ENCODE assay signal across 9 cellular contexts in the genomic region with DNA sequence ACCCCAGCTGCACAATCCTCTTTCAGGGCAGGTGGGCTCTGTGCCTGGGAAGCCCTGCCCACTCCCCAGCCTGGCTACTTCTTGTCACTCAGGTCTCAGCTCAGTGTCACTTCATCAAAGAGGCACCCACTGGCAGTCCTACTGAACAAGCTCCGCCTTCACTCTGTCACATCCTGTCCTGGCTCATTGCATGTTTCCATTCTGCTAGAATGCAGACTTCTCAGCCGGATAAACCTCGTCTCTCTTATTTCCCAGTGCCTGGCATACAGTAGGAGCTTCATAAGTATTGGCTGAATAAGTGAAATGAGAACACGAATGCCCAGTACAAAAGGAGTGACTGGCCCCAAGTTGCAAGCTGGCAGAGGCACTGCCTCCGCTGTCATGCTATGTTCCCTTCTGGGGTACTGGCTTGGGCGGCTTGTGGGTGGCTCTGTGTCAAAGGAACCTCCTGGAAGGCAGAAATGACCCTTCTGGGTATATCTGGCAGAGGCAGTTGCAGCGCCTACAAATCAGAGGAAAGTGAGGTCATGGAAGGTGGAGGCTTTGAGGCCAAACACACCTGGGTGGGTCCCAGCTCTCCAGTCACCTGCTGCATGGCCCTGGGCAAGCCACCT.
A peak's percentile ranks its signal among the peaks of the same experiment; 100 is the strongest.
DNase-seq lines count a peak whose midpoint lies in the region; ATAC-seq and TF ChIP-seq lines count a peak whose summit lies in the region.
"Had no signal": no experiment of that assay in that cellular context is flagged by ENCODE, and none has a peak within 500 bp of the region (broad histone marks: within the 10 kb centered on the region; RNA-seq: fewer than 3 reads in every experiment).

No MANE protein-coding gene starts in this region.

- H3K27ac ChIP-seq in right lobe of liver, result peak overlapping the region; percentile 39 to 56 (median 54)
- H3K27ac ChIP-seq in tibial artery, result no peak overlapping the region

- CTCF ChIA-PET in activated CD4-positive, alpha-beta T cell treated with anti-CD3 and anti-CD28 coated beads, Interleukin-2, amount 10 ng/mL, durations not matched to agents 7 days and 5 days (lab: Charles Lee), result no interaction called here

- H3K4me3 Mint-ChIP-seq in activated CD4-positive, alpha-beta T cell treated with anti-CD3 and anti-CD28 coated beads, Interleukin-2, amount 10 ng/mL, durations not matched to agents 7 days and 5 days, result no peak overlapping the region
- H3K4me3 Mint-ChIP-seq in activated T-helper 2 cell treated with anti-CD3 and anti-CD28 coated beads, Interferon-gamma antibody, Interleukin-2, Interleukin-4, amounts not matched to agents 10 μg/mL and 5 μg/mL and 100 μg/mL, durations not matched to agents 14 hours and 24 hours and 36 hours (ENCODE audit: low read depth), result no peak overlapping the region

- WGBS in right lobe of liver (ENCODE audit: insufficient coverage, low coverage, low lambda C conversion rate, missing lambda C conversion rate), result 54% methylated on average over 4 of the region's 7 CpGs

- H3K4me1 ChIP-seq in right lobe of liver (peaks cover 6 to 47% (median 22%) of the 10 kb centered on the region in 4 donors), tibial artery (peaks cover 0 to 14% (median 10%) of the 10 kb centered on the region in 4 donors)

- POLR2A ChIA-PET in activated CD4-positive, alpha-beta T cell treated with anti-CD3 and anti-CD28 coated beads, Interleukin-2, amount 10 ng/mL, durations not matched to agents 7 days and 5 days (lab: Charles Lee), result interaction anchor here (0.6 kb wide), 1 partner anchor 1293 kb away, joined by 3 read pairs; the partner anchor contains the start of gene HNRNPH1

- H3K27me3 ChIP-seq in right lobe of liver (no peaks in the 10 kb centered on the region), tibial artery (peaks cover 0 to 43% of the 10 kb centered on the region in 2 donors)

- TF ChIP-seq CTCF in right lobe of liver (IDR thresholded peaks at IDR 0.05) (no peak), tibial artery (IDR thresholded peaks at IDR 0.05) (no peak)

- ATAC-seq in right lobe of liver, result peak; percentile 4 to 33 (median 15)
- no peak for ATAC-seq in GM18511 (IDR thresholded peaks at IDR 0.05; ENCODE audit: unreplicated experiment)
- ATAC-seq in HG03469 (IDR thresholded peaks at IDR 0.05; ENCODE audit: unreplicated experiment), result no peak

- no peaks in the 10 kb centered on the region for H3K9me3 ChIP-seq in right lobe of liver
- H3K9me3 ChIP-seq in tibial artery, result no peaks in the 10 kb centered on the region

- peaks cover 4% of the 10 kb centered on the region for H3K4me1 Mint-ChIP-seq in activated CD4-positive, alpha-beta T cell treated with anti-CD3 and anti-CD28 coated beads, Interleukin-2, amount 10 ng/mL, durations not matched to agents 7 days and 5 days
- H3K4me1 Mint-ChIP-seq in activated T-helper 2 cell treated with anti-CD3 and anti-CD28 coated beads, Interferon-gamma antibody, Interleukin-2, Interleukin-4, amounts not matched to agents 10 μg/mL and 5 μg/mL and 100 μg/mL, durations not matched to agents 14 hours and 24 hours and 36 hours (ENCODE audit: low read depth), result peaks cover 3% of the 10 kb centered on the region

- intact Hi-C loops in activated T-helper 2 cell treated with anti-CD3 and anti-CD28 coated beads, Interferon-gamma antibody, Interleukin-2, Interleukin-4, amounts not matched to agents 10 μg/mL and 5 μg/mL and 100 μg/mL, durations not matched to agents 14 hours and 24 hours and 36 hours (cut with micrococcal nuclease), result no loop called here
- intact Hi-C loops in right lobe of liver (cut with DNase I), result no loop called here
- intact Hi-C loops in tibial artery (cut with DNase I; ENCODE audit: low total_unique reads), result no loop called here

- H3K4me3 ChIP-seq in right lobe of liver (no peak overlapping the region), tibial artery (no peak overlapping the region)

- no peaks in the 10 kb centered on the region for H3K36me3 ChIP-seq in right lobe of liver
- no peaks in the 10 kb centered on the region for H3K36me3 ChIP-seq in tibial artery

- peak; percentile 41 for DNase-seq in activated CD4-positive, alpha-beta T cell treated with anti-CD3 and anti-CD28 coated beads, Interleukin-2, amount 10 ng/mL, durations not matched to agents 7 days and 5 days
- DNase-seq in activated CD4-positive, alpha-beta T cell treated with anti-CD3 and anti-CD28 coated beads for 4 hours, result no peak
- DNase-seq in activated T-helper 2 cell treated with anti-CD3 and anti-CD28 coated beads, Interferon-gamma antibody, Interleukin-2, Interleukin-4, amounts not matched to agents 10 μg/mL and 5 μg/mL and 100 μg/mL, durations not matched to agents 14 hours and 24 hours and 36 hours (ENCODE audit: low spot score), result no peak
- peak in 1 of 3 donors; percentile 39 for DNase-seq in right lobe of liver
- peak; percentile 58 for DNase-seq in superior temporal gyrus (ENCODE audit: extremely low spot score)
- no peak for DNase-seq in tibial artery
- DNase-seq: activated gamma-delta T cell had no signal

- no peak overlapping the region for H3K27ac Mint-ChIP-seq in activated CD4-positive, alpha-beta T cell treated with anti-CD3 and anti-CD28 coated beads, Interleukin-2, amount 10 ng/mL, durations not matched to agents 7 days and 5 days
- peak overlapping the region; percentile 65 for H3K27ac Mint-ChIP-seq in activated T-helper 2 cell treated with anti-CD3 and anti-CD28 coated beads, Interferon-gamma antibody, Interleukin-2, Interleukin-4, amounts not matched to agents 10 μg/mL and 5 μg/mL and 100 μg/mL, durations not matched to agents 14 hours and 24 hours and 36 hours

- no peaks in the 10 kb centered on the region for H3K36me3 Mint-ChIP-seq in activated CD4-positive, alpha-beta T cell treated with anti-CD3 and anti-CD28 coated beads, Interleukin-2, amount 10 ng/mL, durations not matched to agents 7 days and 5 days (ENCODE audit: low read depth)
- no peaks in the 10 kb centered on the region for H3K36me3 Mint-ChIP-seq in activated T-helper 2 cell treated with anti-CD3 and anti-CD28 coated beads, Interferon-gamma antibody, Interleukin-2, Interleukin-4, amounts not matched to agents 10 μg/mL and 5 μg/mL and 100 μg/mL, durations not matched to agents 14 hours and 24 hours and 36 hours (ENCODE audit: low read depth)

- H3K27me3 Mint-ChIP-seq in activated CD4-positive, alpha-beta T cell treated with anti-CD3 and anti-CD28 coated beads, Interleukin-2, amount 10 ng/mL, durations not matched to agents 7 days and 5 days, result no peaks in the 10 kb centered on the region
- no peaks in the 10 kb centered on the region for H3K27me3 Mint-ChIP-seq in activated T-helper 2 cell treated with anti-CD3 and anti-CD28 coated beads, Interferon-gamma antibody, Interleukin-2, Interleukin-4, amounts not matched to agents 10 μg/mL and 5 μg/mL and 100 μg/mL, durations not matched to agents 14 hours and 24 hours and 36 hours (ENCODE audit: low read depth)

- TF ChIP-seq POLR2A in right lobe of liver (IDR thresholded peaks at IDR 0.05), result no peak

- no peaks in the 10 kb centered on the region for H3K9me3 Mint-ChIP-seq in activated CD4-positive, alpha-beta T cell treated with anti-CD3 and anti-CD28 coated beads, Interleukin-2, amount 10 ng/mL, durations not matched to agents 7 days and 5 days
- no peaks in the 10 kb centered on the region for H3K9me3 Mint-ChIP-seq in activated T-helper 2 cell treated with anti-CD3 and anti-CD28 coated beads, Interferon-gamma antibody, Interleukin-2, Interleukin-4, amounts not matched to agents 10 μg/mL and 5 μg/mL and 100 μg/mL, durations not matched to agents 14 hours and 24 hours and 36 hours

Comparison
In these comparisons a context has a peak if more than half of its experiments do, and no peak if none do; other contexts are left out.
1. DNase-seq: peak in activated CD4-positive, alpha-beta T cell treated with anti-CD3 and anti-CD28 coated beads, Interleukin-2, amount 10 ng/mL, durations not matched to agents 7 days and 5 days (single experiment) and superior temporal gyrus (single experiment); none in activated CD4-positive, alpha-beta T cell treated with anti-CD3 and anti-CD28 coated beads for 4 hours (0 of 2), activated T-helper 2 cell treated with anti-CD3 and anti-CD28 coated beads, Interferon-gamma antibody, Interleukin-2, Interleukin-4, amounts not matched to agents 10 μg/mL and 5 μg/mL and 100 μg/mL, durations not matched to agents 14 hours and 24 hours and 36 hours (single experiment) and tibial artery (0 of 2).
2. ATAC-seq: peak in right lobe of liver (4 of 4); none in GM18511 (single experiment) and HG03469 (single experiment).
3. H3K27ac ChIP-seq: peak in right lobe of liver (3 of 3); none in tibial artery (0 of 2).